Comparison of ENCODE assay signal across 7 cellular contexts in the genomic region with DNA sequence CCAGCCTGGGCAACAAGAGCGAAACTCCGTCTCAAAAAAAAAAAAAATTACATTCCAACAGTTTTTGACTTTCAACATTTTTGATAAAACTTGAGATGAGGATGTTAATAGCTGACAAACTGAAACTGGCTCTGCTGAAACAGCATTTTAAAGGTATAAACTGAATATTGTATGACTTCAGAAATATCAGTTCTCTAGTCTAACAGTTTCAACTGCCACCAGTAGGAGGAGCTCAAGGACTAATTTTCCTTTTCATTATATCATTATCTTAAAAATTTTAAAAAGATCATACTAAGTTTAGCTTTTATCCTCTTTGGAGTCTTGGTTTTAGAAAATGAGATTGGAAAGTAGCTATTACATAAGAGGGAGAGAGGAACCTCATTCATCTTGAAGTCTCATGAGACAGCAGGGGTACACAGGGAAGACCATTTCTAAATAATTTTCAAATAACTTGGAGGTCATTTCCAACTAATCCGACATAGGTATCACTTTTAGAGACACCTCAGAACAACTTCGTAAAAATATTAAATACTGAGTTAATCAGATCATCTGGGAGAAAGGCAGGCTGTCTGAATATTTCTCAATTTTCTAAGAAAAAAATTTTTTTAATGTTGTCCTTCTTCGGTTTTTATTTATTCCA. TPM values are rescaled to one million over a fixed set of nuclear protein-coding genes. Genes with fewer than 3 reads are reported as not detected.
DNase-seq lines count a peak whose midpoint lies in the region; ATAC-seq and TF ChIP-seq lines count a peak whose summit lies in the region.

No MANE protein-coding gene starts in this region.

- H3K9me2 ChIP-seq in OCI-LY1 (ENCODE audit: low read depth, low read length), result no peaks in the 10 kb centered on the region

- H3K4me3 ChIP-seq in OCI-LY1 (ENCODE audit: low read depth, low read length, poor library complexity, severe bottlenecking) (no peak overlapping the region), astrocyte of the spinal cord (ENCODE audit: low read depth, low read length) (no peak overlapping the region), testis (no peak overlapping the region)

- H2BK20ac ChIP-seq in H9 (ENCODE audit: low read depth, low read length, poor library complexity, severe bottlenecking), result no peak overlapping the region

- no peaks in the 10 kb centered on the region for H3K27me3 Mint-ChIP-seq in H9 (ENCODE audit: low read depth)

- TF ChIP-seq CTCF in H9 (conservative IDR thresholded peaks at IDR 0.05) (peak; percentile 88), OCI-LY1 (IDR thresholded peaks at IDR 0.05; ENCODE audit: low read length) (peak; percentile 74), astrocyte of the spinal cord (IDR thresholded peaks at IDR 0.05; ENCODE audit: low read depth, low read length) (peak; percentile 61), testis (IDR thresholded peaks at IDR 0.05) (peak; percentile 35 to 79 (median 52))

- H3K9ac ChIP-seq in H9 (ENCODE audit: extremely low read depth, insufficient read length, low read length) (no peak overlapping the region), OCI-LY1 (ENCODE audit: low read length) (no peak overlapping the region)

- no CpG with 5 or more reads among the region's 5 CpGs for WGBS in H9 (ENCODE audit: extremely low coverage, insufficient read length, low lambda C conversion rate)
- 82 to 83% methylated on average over 5 of the region's 5 CpGs for WGBS in testis, 2 donors

- H3K23me2 ChIP-seq in H9 (ENCODE audit: insufficient read length, low read depth, low read length, poor library complexity, severe bottlenecking), result no peaks in the 10 kb centered on the region

- H4K20me1 ChIP-seq in H9 (ENCODE audit: control insufficient read depth, insufficient read depth, insufficient read length) (no peaks in the 10 kb centered on the region), OCI-LY1 (ENCODE audit: insufficient read depth, low read length) (no peaks in the 10 kb centered on the region)

- H3K79me1 ChIP-seq in H9 (ENCODE audit: insufficient read depth, low read depth, low read length, poor library complexity, severe bottlenecking), result no peaks in the 10 kb centered on the region

- no peak overlapping the region for H4K5ac ChIP-seq in H9 (ENCODE audit: insufficient read length, low read depth, low read length)

- H2AK5ac ChIP-seq in H9 (ENCODE audit: insufficient read length, low read length), result no peak overlapping the region

- no peak overlapping the region for H3K27ac ChIP-seq in H9 (ENCODE audit: insufficient read length, low read depth, low read length)
- peak overlapping the region; percentile 49 for H3K27ac ChIP-seq in OCI-LY1 (ENCODE audit: low read depth, low read length, poor library complexity, severe bottlenecking)
- H3K27ac ChIP-seq in testis, result no peak overlapping the region

- no peak overlapping the region for H2BK5ac ChIP-seq in H9 (ENCODE audit: insufficient read length, low read length)

- H3T11ph ChIP-seq in H9 (ENCODE audit: low read length), result no peak overlapping the region

- H3K36me3 ChIP-seq in OCI-LY1 (ENCODE audit: insufficient read depth, low read length) (peaks cover 66% of the 10 kb centered on the region), testis (ENCODE audit: low read depth, missing control alignments) (no peaks in the 10 kb centered on the region)

- DNase-seq in DMS 273 (lab: John Stamatoyannopoulos, UW; ENCODE audit: unreplicated experiment), result peak; percentile 75
- no peak for DNase-seq in H9
- peak; percentile 59 for DNase-seq in astrocyte of the spinal cord (ENCODE audit: low read depth, low spot score)
- no peak for DNase-seq in left lobe of liver (ENCODE audit: low spot score)
- peak; percentile 43 for DNase-seq in testis

- H2AFZ ChIP-seq in H9 (ENCODE audit: low read length) (no peak overlapping the region), OCI-LY1 (ENCODE audit: low read length) (no peak overlapping the region)

- H2BK120ac ChIP-seq in H9 (ENCODE audit: low read depth, low read length, poor library complexity, severe bottlenecking), result no peak overlapping the region

- no peak overlapping the region for H4K91ac ChIP-seq in H9 (ENCODE audit: insufficient read length, low read depth, low read length)

- no peak overlapping the region for H3K18ac ChIP-seq in H9 (ENCODE audit: insufficient read length, low read depth, low read length)

- peak overlapping the region in 1 of 3 experiments; percentile 79; a peak in 1 of 7 replicates for H3K27ac Mint-ChIP-seq in H9

- H3K56ac ChIP-seq in H9 (ENCODE audit: insufficient read length, low read depth, low read length), result no peak overlapping the region

- H3K4me1 ChIP-seq in H9 (ENCODE audit: insufficient read depth, low read length) (no peaks in the 10 kb centered on the region), OCI-LY1 (ENCODE audit: insufficient read depth, low read length, severe bottlenecking) (peaks cover 22% of the 10 kb centered on the region), testis (no peaks in the 10 kb centered on the region)

- no peaks in the 10 kb centered on the region for H3K9me3 Mint-ChIP-seq in H9

- no peaks in the 10 kb centered on the region for H3K27me3 ChIP-seq in H9 (ENCODE audit: insufficient read depth, low read length)
- H3K27me3 ChIP-seq in OCI-LY1 (ENCODE audit: insufficient read depth, low read length), result no peaks in the 10 kb centered on the region
- no peaks in the 10 kb centered on the region for H3K27me3 ChIP-seq in testis

- no peak overlapping the region for H2BK15ac ChIP-seq in H9 (ENCODE audit: low read depth, low read length)

- no peaks in the 10 kb centered on the region for H3K9me3 ChIP-seq in H9 (ENCODE audit: control insufficient read depth, low read depth, low read length)
- H3K9me3 ChIP-seq in OCI-LY1 (ENCODE audit: low read length), result no peaks in the 10 kb centered on the region
- H3K9me3 ChIP-seq in testis, result no peaks in the 10 kb centered on the region

- no peak overlapping the region for H2BK12ac ChIP-seq in H9 (ENCODE audit: insufficient read length, low read depth, low read length)

- no peak overlapping the region for H3K23ac ChIP-seq in H9 (ENCODE audit: insufficient read length, low read depth, low read length)

- H3K4me2 ChIP-seq in H9 (ENCODE audit: insufficient read depth, insufficient read length, low read length) (no peak overlapping the region), OCI-LY1 (ENCODE audit: low read length) (no peak overlapping the region)

- H3K79me2 ChIP-seq in H9 (ENCODE audit: insufficient read depth, low read length), result no peaks in the 10 kb centered on the region
- H3K79me2 ChIP-seq in OCI-LY1 (ENCODE audit: insufficient read depth, low read length), result no peaks in the 10 kb centered on the region

- intact Hi-C loops in testis (cut with DNase I; ENCODE audit: low total_unique reads), result loop anchor here (10.0 kb wide), 1 partner anchor 471 kb away; no protein-coding TSS in a partner anchor

- no peak overlapping the region for H3K4me3 Mint-ChIP-seq in H9

- in situ Hi-C loops in astrocyte of the spinal cord (cut with HindIII; ENCODE audit: low sequenced_read_pairs), result no loop called here

- H3K14ac ChIP-seq in H9 (ENCODE audit: insufficient read depth, low read length), result no peak overlapping the region

- H3F3A ChIP-seq in OCI-LY1 (ENCODE audit: insufficient read depth, low read length), result no peaks in the 10 kb centered on the region; the same call in 1 of the 2 replicates

- ATAC-seq in left lobe of liver (peak; percentile 68), GM18861 (IDR thresholded peaks at IDR 0.05; ENCODE audit: unreplicated experiment) (no peak)

- no peak overlapping the region for H3K4ac ChIP-seq in H9 (ENCODE audit: low read depth, low read length)

- peaks cover 7 to 31% (median 26%) of the 10 kb centered on the region in 3 experiments; a peak in 6 of 7 replicates for H3K36me3 Mint-ChIP-seq in H9 (ENCODE audit: insufficient read depth in 1 of 3, low read depth in 3 of 3)

- no peaks in the 10 kb centered on the region for H3K4me1 Mint-ChIP-seq in H9

- H4K8ac ChIP-seq in H9 (replicated peaks; ENCODE audit: insufficient read length, low read depth, low read length), result no peak overlapping the region

- no peak for TF ChIP-seq POLR2A in testis (IDR thresholded peaks at IDR 0.05)

RNA-seq across cellular contexts. Expression of a gene that starts 37.6 kb away (rescaled TPM):
- total RNA-seq in H9 (2021) (112 and 113 TPM in 2 replicates), left lobe of liver (1.9 TPM), testis (10 to 100 TPM; 26.7 to 32.3 TPM)
- 24.6 TPM for polyA plus RNA-seq in testis (ENCODE audit: insufficient read depth, low read depth, low replicate concordance)

Comparison
In these comparisons a context has a peak if more than half of its experiments do, and no peak if none do; other contexts are left out.
1. DNase-seq: peak in DMS 273 (single experiment), astrocyte of the spinal cord (single experiment) and testis (single experiment); none in H9 (single experiment) and left lobe of liver (single experiment).
2. Peak in every context shown above with its lines, with median percentiles within 50 percentile points of each other: CTCF ChIP-seq.